8 cellular contexts compared by ENCODE assay signal in genomic region chr15:74099963-74100733, GRCh38. TPM values are rescaled to one million over a fixed set of nuclear protein-coding genes. Genes with fewer than 3 reads are reported as not detected.
DNase-seq lines count a peak whose midpoint lies in the region; ATAC-seq and TF ChIP-seq lines count a peak whose summit lies in the region.
"Not testable (repeated sequence)": the region's sequence is repeated elsewhere in the genome, so short reads cannot be mapped to it uniquely, and the experiment has no call there.

No MANE protein-coding gene starts in this region.

- not testable (repeated sequence) for H3K9me3 Mint-ChIP-seq in naive thymus-derived CD8-positive, alpha-beta T cell

- H3K27me3 Mint-ChIP-seq in naive thymus-derived CD8-positive, alpha-beta T cell = not testable (repeated sequence)

- H3K36me3 Mint-ChIP-seq in naive thymus-derived CD8-positive, alpha-beta T cell = not testable (repeated sequence)

- POLR2A ChIA-PET in naive thymus-derived CD8-positive, alpha-beta T cell (lab: Charles Lee) = not testable (repeated sequence)

- not testable (repeated sequence) for H3K4me1 Mint-ChIP-seq in naive thymus-derived CD8-positive, alpha-beta T cell

- not testable (repeated sequence) for H3K9me3 ChIP-seq in WERI-Rb-1 (ENCODE audit: severe bottlenecking)

- not testable (repeated sequence) for H3K36me3 ChIP-seq in WERI-Rb-1

- peak overlapping the region; percentile 49; the same call in 1 of the 2 replicates for H3K27ac ChIP-seq in C4-2B
- peak overlapping the region; percentile 75 for H3K27ac ChIP-seq in WERI-Rb-1

- not testable (repeated sequence) for H3K27me3 ChIP-seq in WERI-Rb-1 (ENCODE audit: insufficient read depth, low read depth, severe bottlenecking)

- H3K27ac Mint-ChIP-seq in naive thymus-derived CD8-positive, alpha-beta T cell = peak overlapping the region in 9 of 10 donors; percentile 72 to 92 (median 89)

- H3K4me3 ChIP-seq in WERI-Rb-1 (ENCODE audit: low read depth, low read length) (peak overlapping the region; percentile 55), astrocyte of the cerebellum (ENCODE audit: low read depth, low read length) (peak overlapping the region; percentile 39)

- ATAC-seq in GM19463 (IDR thresholded peaks at IDR 0.05; ENCODE audit: unreplicated experiment) = peak; percentile 67
- ATAC-seq in HG03521 (IDR thresholded peaks at IDR 0.05; ENCODE audit: unreplicated experiment) = peak; percentile 69
- peak; percentile 60 to 78 for ATAC-seq in naive thymus-derived CD8-positive, alpha-beta T cell

- TF ChIP-seq CTCF in C4-2B (conservative IDR thresholded peaks at IDR 0.05); WERI-Rb-1 (IDR thresholded peaks at IDR 0.05; ENCODE audit: low read depth, low read length); astrocyte of the cerebellum (IDR thresholded peaks at IDR 0.05; ENCODE audit: low read depth, low read length, missing control alignments): not testable (repeated sequence)

- peak overlapping the region; percentile 80 to 91 (median 85) for H3K4me3 Mint-ChIP-seq in naive thymus-derived CD8-positive, alpha-beta T cell

- intact Hi-C loops in head of caudate nucleus (cut with DNase I) = not testable (repeated sequence)

- in situ Hi-C loops in astrocyte of the cerebellum (cut with HindIII; ENCODE audit: low sequenced_read_pairs) = not testable (repeated sequence)

- peak; percentile 94 for DNase-seq in WERI-Rb-1
- DNase-seq in astrocyte of the cerebellum (ENCODE audit: low read depth) = peak; percentile 74
- DNase-seq in head of caudate nucleus = peak; percentile 70 to 97 (median 92)
- DNase-seq in naive thymus-derived CD8-positive, alpha-beta T cell = peak; percentile 35 to 79 (median 47)
- peak; percentile 25 for DNase-seq in stimulated activated CD8-positive, alpha-beta memory T cell treated with anti-CD3 and anti-CD28 coated beads, Interleukin-12 subunit alpha, Interleukin-12 subunit beta, amount 100 ng/mL, for 1 hour (ENCODE audit: low read depth)

RNA-seq across cellular contexts. Expression of gene GOLGA6A, which starts 17.8 kb away (rescaled TPM):
- under 1 TPM; 0.16 to 0.39 TPM for total RNA-seq in naive thymus-derived CD8-positive, alpha-beta T cell
- polyA plus RNA-seq in naive thymus-derived CD8-positive, alpha-beta T cell = under 1 TPM in 1 of 3 donors, not detected in 2; 0.05 TPM

RNA-seq across cellular contexts. Expression of gene ISLR2, which starts 30.2 kb away (rescaled TPM):
- total RNA-seq in naive thymus-derived CD8-positive, alpha-beta T cell = not detected
- not detected for polyA plus RNA-seq in naive thymus-derived CD8-positive, alpha-beta T cell

Comparison
In these comparisons a context has a peak if more than half of its experiments do, and no peak if none do; other contexts are left out.
1. Peak in every context shown above with its lines: DNase-seq, ATAC-seq, H3K4me3 ChIP-seq and H3K27ac ChIP-seq.
2. DNase-seq: peak in every context shown above with its lines; median percentile 94 in WERI-Rb-1; 92 in head of caudate nucleus; 74 in astrocyte of the cerebellum; 47 in naive thymus-derived CD8-positive, alpha-beta T cell; 25 in stimulated activated CD8-positive, alpha-beta memory T cell treated with anti-CD3 and anti-CD28 coated beads, Interleukin-12 subunit alpha, Interleukin-12 subunit beta, amount 100 ng/mL, for 1 hour.